ENCODE assay signal across 18 cellular contexts in genomic region chr1:44603718-44604117, GRCh38.
DNase-seq lines count a peak whose midpoint lies in the region; ATAC-seq and TF ChIP-seq lines count a peak whose summit lies in the region.
"Had no signal": no experiment of that assay in that cellular context is flagged by ENCODE, and none has a peak within 500 bp of the region (broad histone marks: within the 10 kb centered on the region; RNA-seq: fewer than 3 reads in every experiment).

No MANE protein-coding gene starts in this region.

- H3K9me3 Mint-ChIP-seq in activated T-helper 17 cell treated with anti-CD3 and anti-CD28 coated beads, Interleukin-2, amount 50 U/mL, for 72 hours, result no peaks in the 10 kb centered on the region
- H3K9me3 Mint-ChIP-seq: effector memory CD8-positive, alpha-beta T cell; natural killer cell treated with Interleukin-12 subunit alpha and Interleukin-12 subunit beta and Interleukin-15 and Interleukin-18, amount 100 ng/mL, for 72 hours had no signal

- no peak overlapping the region for H3K27ac Mint-ChIP-seq in activated T-helper 17 cell treated with anti-CD3 and anti-CD28 coated beads, Interleukin-2, amount 50 U/mL, for 72 hours
- H3K27ac Mint-ChIP-seq: activated naive CD8-positive, alpha-beta T cell; CD4-positive, alpha-beta memory T cell; effector memory CD8-positive, alpha-beta T cell; natural killer cell treated with Interleukin-12 subunit alpha and Interleukin-12 subunit beta and Interleukin-15 and Interleukin-18, amount 100 ng/mL, for 72 hours had no signal

- H3K4me3 ChIP-seq in body of pancreas, result no peak overlapping the region
- no peak overlapping the region for H3K4me3 ChIP-seq in ovary
- H3K4me3 ChIP-seq: A549, right atrium auricular region had no signal

- H3K36me3 Mint-ChIP-seq in activated T-helper 17 cell treated with anti-CD3 and anti-CD28 coated beads, Interleukin-2, amount 50 U/mL, for 72 hours (ENCODE audit: low read depth), result no peaks in the 10 kb centered on the region
- H3K36me3 Mint-ChIP-seq: activated naive CD8-positive, alpha-beta T cell; CD4-positive, alpha-beta memory T cell; natural killer cell treated with Interleukin-12 subunit alpha and Interleukin-12 subunit beta and Interleukin-15 and Interleukin-18, amount 100 ng/mL, for 72 hours had no signal

- no peaks in the 10 kb centered on the region for H3K36me3 ChIP-seq in body of pancreas (replicated peaks in 1 of 2; ENCODE audit: insufficient read depth in 1 of 2, low read depth in 2 of 2)
- H3K36me3 ChIP-seq in ovary, result no peaks in the 10 kb centered on the region
- H3K36me3 ChIP-seq: right atrium auricular region had no signal

- TF ChIP-seq EP300 in ovary (IDR thresholded peaks at IDR 0.05), result no peak

- 10 to 15% methylated on average over 3 to 4 of the region's 4 CpGs for WGBS in body of pancreas, 2 donors
- 45 to 57% (median 49%) methylated on average over 4 of the region's 4 CpGs for WGBS in ovary, 3 donors

- peaks cover 8% of the 10 kb centered on the region for H3K27me3 Mint-ChIP-seq in activated T-helper 17 cell treated with anti-CD3 and anti-CD28 coated beads, Interleukin-2, amount 50 U/mL, for 72 hours

- peak in 4 of 7 experiments; percentile 14 to 26 (median 17) for TF ChIP-seq CTCF in body of pancreas (IDR thresholded peaks at IDR 0.05)
- no peak for TF ChIP-seq CTCF in ovary (IDR thresholded peaks at IDR 0.05)

- intact Hi-C loops in body of pancreas (cut with DNase I) (no loop called here), ovary (cut with DNase I) (no loop called here)

- H3K27ac ChIP-seq in body of pancreas, result peak overlapping the region; percentile 48 to 65 (median 53)
- no peak overlapping the region for H3K27ac ChIP-seq in ovary
- H3K27ac ChIP-seq: A549, right atrium auricular region had no signal

- DNase-seq in NCI-H2171 treated with DMSO at 0.1 percent for 48 hours (lab: John Stamatoyannopoulos, UW), result peak; percentile 62
- DNase-seq in NCI-H2171 (lab: John Stamatoyannopoulos, UW), result no peak
- DNase-seq in NCI-H2227 (lab: John Stamatoyannopoulos, UW; ENCODE audit: unreplicated experiment), result peak; percentile 74
- peak; percentile 74 to 92 (median 88) for DNase-seq in body of pancreas
- no peak for DNase-seq in NCI-H1048 (lab: John Stamatoyannopoulos, UW)
- no peak for DNase-seq in T-helper 1 cell
- no peak for DNase-seq in ovary
- DNase-seq: activated CD4-positive, CD25-positive, alpha-beta regulatory T cell; activated CD8-positive, alpha-beta memory T cell treated with anti-CD3 and anti-CD28 coated beads, Interleukin-2, amount 50 U/mL, for 4 hours; CD4-positive, alpha-beta memory T cell; effector memory CD8-positive, alpha-beta T cell; NCI-H1930; PC-3 had no signal

- peaks cover 30% of the 10 kb centered on the region for H3K4me1 ChIP-seq in body of pancreas
- H3K4me1 ChIP-seq in ovary (ENCODE audit: insufficient read depth), result no peaks in the 10 kb centered on the region
- H3K4me1 ChIP-seq: A549, right atrium auricular region had no signal

- TF ChIP-seq POLR2A in body of pancreas (IDR thresholded peaks at IDR 0.05) (no peak), ovary (IDR thresholded peaks at IDR 0.05) (no peak)

- H3K4me1 Mint-ChIP-seq in activated T-helper 17 cell treated with anti-CD3 and anti-CD28 coated beads, Interleukin-2, amount 50 U/mL, for 72 hours, result no peaks in the 10 kb centered on the region
- H3K4me1 Mint-ChIP-seq: CD4-positive, alpha-beta memory T cell had no signal

- peak; percentile 78 for ATAC-seq in body of pancreas
- no peak for ATAC-seq in activated T-helper 17 cell treated with anti-CD3 and anti-CD28 coated beads, Interleukin-2, amount 50 U/mL, for 72 hours (replicated peaks)
- ATAC-seq: A549; effector memory CD8-positive, alpha-beta T cell; natural killer cell treated with Interleukin-12 subunit alpha and Interleukin-12 subunit beta and Interleukin-15 and Interleukin-18, amount 100 ng/mL, for 72 hours; PC-3 had no signal

- no peaks in the 10 kb centered on the region for H3K9me3 ChIP-seq in body of pancreas
- no peaks in the 10 kb centered on the region for H3K9me3 ChIP-seq in ovary
- H3K9me3 ChIP-seq: A549, right atrium auricular region had no signal

- no peak overlapping the region for H3K4me3 Mint-ChIP-seq in activated T-helper 17 cell treated with anti-CD3 and anti-CD28 coated beads, Interleukin-2, amount 50 U/mL, for 72 hours
- H3K4me3 Mint-ChIP-seq: activated naive CD8-positive, alpha-beta T cell; CD4-positive, alpha-beta memory T cell; effector memory CD8-positive, alpha-beta T cell; natural killer cell treated with Interleukin-12 subunit alpha and Interleukin-12 subunit beta and Interleukin-15 and Interleukin-18, amount 100 ng/mL, for 72 hours had no signal

- H3K27me3 ChIP-seq in body of pancreas (no peaks in the 10 kb centered on the region), ovary (no peaks in the 10 kb centered on the region)
- H3K27me3 ChIP-seq: right atrium auricular region had no signal

Comparison
In these comparisons a context has a peak if more than half of its experiments do, and no peak if none do; other contexts are left out.
1. DNase-seq: peak in NCI-H2171 treated with DMSO at 0.1 percent for 48 hours (single experiment), NCI-H2227 (single experiment) and body of pancreas (4 of 4); none in NCI-H2171 (single experiment), NCI-H1048 (single experiment), T-helper 1 cell (0 of 5) and ovary (0 of 5).
2. H3K27ac ChIP-seq: peak in body of pancreas (4 of 4); none in ovary (0 of 2).
3. CTCF ChIP-seq: peak in body of pancreas (4 of 7); none in ovary (0 of 3).